In the genomic region with DNA sequence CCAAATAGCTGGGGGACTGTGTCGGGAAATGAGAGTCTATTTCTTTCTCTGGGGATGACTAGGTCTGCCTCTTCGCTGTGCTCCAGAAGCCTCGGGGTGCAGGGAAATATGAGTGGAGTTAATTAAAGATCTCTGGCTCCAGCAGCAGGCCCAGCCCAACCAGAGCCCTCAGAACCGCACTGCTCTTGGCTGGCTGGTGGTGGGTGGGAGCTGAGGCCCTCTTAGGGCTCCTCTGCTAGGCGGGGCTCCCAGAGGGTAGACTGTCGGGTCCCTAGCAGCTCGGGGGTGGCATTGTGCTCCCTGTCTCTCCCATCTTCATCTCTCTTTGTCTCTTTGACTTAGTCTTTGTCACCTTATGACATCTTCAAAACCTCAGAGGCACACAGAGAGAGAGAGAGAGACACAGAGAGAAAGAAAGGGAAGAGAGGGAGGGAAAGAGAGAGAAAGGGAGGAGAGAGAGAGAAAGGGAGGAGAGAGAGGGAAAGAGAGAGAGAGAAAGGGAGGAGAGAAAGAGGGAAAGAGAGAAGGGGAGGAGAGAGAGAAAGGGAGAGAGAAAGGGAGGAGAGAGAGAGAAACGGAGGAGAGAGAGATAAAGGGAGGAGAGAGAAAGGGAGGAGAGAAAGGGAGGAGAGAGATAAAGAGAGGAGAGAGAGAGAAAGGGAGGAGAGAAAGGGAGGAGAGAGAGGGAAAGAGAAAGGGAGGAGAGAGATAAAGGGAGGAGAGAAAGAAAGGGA, we compare ENCODE assay signal across 1 cellular context.
TF ChIP-seq lines count a peak whose summit lies in the region.

No MANE protein-coding gene starts in this region.

TF ChIP-seq in HEK293, 187 proteins besides CTCF, POLR2A, EP300 and RAD21 (continued from another document):
- TF ChIP-seq, protein P1, sequence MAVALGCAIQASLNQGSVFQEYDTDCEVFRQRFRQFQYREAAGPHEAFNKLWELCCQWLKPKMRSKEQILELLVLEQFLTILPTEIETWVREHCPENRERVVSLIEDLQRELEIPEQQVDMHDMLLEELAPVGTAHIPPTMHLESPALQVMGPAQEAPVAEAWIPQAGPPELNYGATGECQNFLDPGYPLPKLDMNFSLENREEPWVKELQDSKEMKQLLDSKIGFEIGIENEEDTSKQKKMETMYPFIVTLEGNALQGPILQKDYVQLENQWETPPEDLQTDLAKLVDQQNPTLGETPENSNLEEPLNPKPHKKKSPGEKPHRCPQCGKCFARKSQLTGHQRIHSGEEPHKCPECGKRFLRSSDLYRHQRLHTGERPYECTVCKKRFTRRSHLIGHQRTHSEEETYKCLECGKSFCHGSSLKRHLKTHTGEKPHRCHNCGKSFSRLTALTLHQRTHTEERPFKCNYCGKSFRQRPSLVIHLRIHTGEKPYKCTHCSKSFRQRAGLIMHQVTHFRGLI (tag by site-specific recombination; IDR thresholded peaks at IDR 0.05) = peak; percentile 78; the same call in 1 of the 2 replicates
- TF ChIP-seq HOXA7 (CRISPR knock-in tag; IDR thresholded peaks at IDR 0.05; ENCODE audit: borderline replicate concordance) (no peak), ZNF366 (tag by site-specific recombination; conservative IDR thresholded peaks at IDR 0.05) (peak; percentile 68)
- TF ChIP-seq, protein P2, sequence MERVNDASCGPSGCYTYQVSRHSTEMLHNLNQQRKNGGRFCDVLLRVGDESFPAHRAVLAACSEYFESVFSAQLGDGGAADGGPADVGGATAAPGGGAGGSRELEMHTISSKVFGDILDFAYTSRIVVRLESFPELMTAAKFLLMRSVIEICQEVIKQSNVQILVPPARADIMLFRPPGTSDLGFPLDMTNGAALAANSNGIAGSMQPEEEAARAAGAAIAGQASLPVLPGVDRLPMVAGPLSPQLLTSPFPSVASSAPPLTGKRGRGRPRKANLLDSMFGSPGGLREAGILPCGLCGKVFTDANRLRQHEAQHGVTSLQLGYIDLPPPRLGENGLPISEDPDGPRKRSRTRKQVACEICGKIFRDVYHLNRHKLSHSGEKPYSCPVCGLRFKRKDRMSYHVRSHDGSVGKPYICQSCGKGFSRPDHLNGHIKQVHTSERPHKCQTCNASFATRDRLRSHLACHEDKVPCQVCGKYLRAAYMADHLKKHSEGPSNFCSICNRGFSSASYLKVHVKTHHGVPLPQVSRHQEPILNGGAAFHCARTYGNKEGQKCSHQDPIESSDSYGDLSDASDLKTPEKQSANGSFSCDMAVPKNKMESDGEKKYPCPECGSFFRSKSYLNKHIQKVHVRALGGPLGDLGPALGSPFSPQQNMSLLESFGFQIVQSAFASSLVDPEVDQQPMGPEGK (tag by site-specific recombination; IDR thresholded peaks at IDR 0.05) = no peak
- TF ChIP-seq, protein P3, sequence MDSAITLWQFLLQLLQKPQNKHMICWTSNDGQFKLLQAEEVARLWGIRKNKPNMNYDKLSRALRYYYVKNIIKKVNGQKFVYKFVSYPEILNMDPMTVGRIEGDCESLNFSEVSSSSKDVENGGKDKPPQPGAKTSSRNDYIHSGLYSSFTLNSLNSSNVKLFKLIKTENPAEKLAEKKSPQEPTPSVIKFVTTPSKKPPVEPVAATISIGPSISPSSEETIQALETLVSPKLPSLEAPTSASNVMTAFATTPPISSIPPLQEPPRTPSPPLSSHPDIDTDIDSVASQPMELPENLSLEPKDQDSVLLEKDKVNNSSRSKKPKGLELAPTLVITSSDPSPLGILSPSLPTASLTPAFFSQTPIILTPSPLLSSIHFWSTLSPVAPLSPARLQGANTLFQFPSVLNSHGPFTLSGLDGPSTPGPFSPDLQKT (IDR thresholded peaks at IDR 0.05; ENCODE audit: borderline replicate concordance, low read depth, low read length) = no peak
- TF ChIP-seq, protein P4, sequence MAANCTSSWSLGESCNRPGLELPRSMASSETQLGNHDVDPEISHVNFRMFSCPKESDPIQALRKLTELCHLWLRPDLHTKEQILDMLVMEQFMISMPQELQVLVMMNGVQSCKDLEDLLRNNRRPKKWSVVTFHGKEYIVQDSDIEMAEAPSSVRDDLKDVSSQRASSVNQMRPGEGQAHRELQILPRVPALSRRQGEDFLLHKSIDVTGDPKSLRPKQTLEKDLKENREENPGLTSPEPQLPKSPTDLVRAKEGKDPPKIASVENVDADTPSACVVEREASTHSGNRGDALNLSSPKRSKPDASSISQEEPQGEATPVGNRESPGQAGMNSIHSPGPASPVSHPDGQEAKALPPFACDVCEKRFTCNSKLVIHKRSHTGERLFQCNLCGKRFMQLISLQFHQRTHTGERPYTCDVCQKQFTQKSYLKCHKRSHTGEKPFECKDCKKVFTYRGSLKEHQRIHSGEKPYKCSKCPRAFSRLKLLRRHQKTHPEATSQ (tag by site-specific recombination; IDR thresholded peaks at IDR 0.05) = no peak
- TF ChIP-seq, protein P5, sequence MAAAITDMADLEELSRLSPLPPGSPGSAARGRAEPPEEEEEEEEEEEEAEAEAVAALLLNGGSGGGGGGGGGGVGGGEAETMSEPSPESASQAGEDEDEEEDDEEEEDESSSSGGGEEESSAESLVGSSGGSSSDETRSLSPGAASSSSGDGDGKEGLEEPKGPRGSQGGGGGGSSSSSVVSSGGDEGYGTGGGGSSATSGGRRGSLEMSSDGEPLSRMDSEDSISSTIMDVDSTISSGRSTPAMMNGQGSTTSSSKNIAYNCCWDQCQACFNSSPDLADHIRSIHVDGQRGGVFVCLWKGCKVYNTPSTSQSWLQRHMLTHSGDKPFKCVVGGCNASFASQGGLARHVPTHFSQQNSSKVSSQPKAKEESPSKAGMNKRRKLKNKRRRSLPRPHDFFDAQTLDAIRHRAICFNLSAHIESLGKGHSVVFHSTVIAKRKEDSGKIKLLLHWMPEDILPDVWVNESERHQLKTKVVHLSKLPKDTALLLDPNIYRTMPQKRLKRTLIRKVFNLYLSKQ (tag by site-specific recombination; IDR thresholded peaks at IDR 0.05; ENCODE audit: borderline replicate concordance) = no peak
